8 cellular contexts compared by ENCODE assay signal in the genomic region with DNA sequence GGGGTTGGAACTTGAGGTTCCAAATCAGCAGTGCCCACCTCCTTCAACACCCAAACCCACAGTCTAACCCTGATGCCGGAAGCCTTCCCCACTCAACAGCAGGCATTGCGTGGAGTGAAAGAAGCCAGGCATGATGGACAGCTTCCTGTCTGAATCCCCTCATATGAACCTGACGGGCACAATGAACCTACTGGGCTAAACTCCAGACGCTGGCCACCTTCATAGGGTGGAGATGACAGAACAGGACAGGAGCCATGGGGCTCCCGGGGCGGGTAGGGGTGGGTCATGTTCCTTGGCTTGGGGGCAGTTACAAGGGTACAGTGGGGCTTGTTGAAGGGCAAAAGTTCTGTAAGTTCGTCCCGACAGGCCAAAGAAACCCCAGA. TPM values are rescaled to one million over a fixed set of nuclear protein-coding genes. Genes with fewer than 3 reads are reported as not detected.
A peak's percentile ranks its signal among the peaks of the same experiment; 100 is the strongest.
DNase-seq lines count a peak whose midpoint lies in the region; ATAC-seq and TF ChIP-seq lines count a peak whose summit lies in the region.

No MANE protein-coding gene starts in this region.

- peak overlapping the region; percentile 82 for H4K5ac ChIP-seq in IMR-90 (ENCODE audit: low read depth, low read length)

- H2AK9ac ChIP-seq in IMR-90 (replicated peaks; ENCODE audit: low read depth, low read length, poor library complexity) = peak overlapping the region; percentile 47

- in situ Hi-C loops in IMR-90 (cut with MboI; ENCODE audit: low sequenced_read_pairs) (no loop called here), ACHN (cut with HindIII; ENCODE audit: low pct_ligation_motif_present, low pct_unique_long_range_greater_than_20kb, low sequenced_read_pairs) (no loop called here)

- peak overlapping the region; percentile 78; the same call in 1 of the 2 replicates for H2BK20ac ChIP-seq in IMR-90 (ENCODE audit: low read depth, low read length)

- H3K79me2 ChIP-seq in osteoblast (ENCODE audit: insufficient read depth, low read length) = peaks cover 42% of the 10 kb centered on the region

- no peak for ATAC-seq in IMR-90 (ENCODE audit: low read depth)
- ATAC-seq in HG02763 (IDR thresholded peaks at IDR 0.05; ENCODE audit: unreplicated experiment) = no peak
- ATAC-seq in HG03565 (IDR thresholded peaks at IDR 0.05; ENCODE audit: unreplicated experiment) = no peak

- TF ChIP-seq CTCF in IMR-90 (conservative IDR thresholded peaks at IDR 0.05; ENCODE audit: low read depth, low read length) = no peak
- TF ChIP-seq CTCF in osteoblast (IDR thresholded peaks at IDR 0.05; ENCODE audit: extremely low read depth, low read depth, low read length) = no peak

- peak overlapping the region; percentile 57; the same call in 1 of the 2 replicates for H2AK5ac ChIP-seq in IMR-90 (ENCODE audit: low read depth, low read length)

- TF ChIP-seq RAD21 in IMR-90 (IDR thresholded peaks at IDR 0.05; ENCODE audit: low read length) = no peak

- TF ChIP-seq POLR2A in IMR-90 (IDR thresholded peaks at IDR 0.05; ENCODE audit: low read depth, low read length) = no peak

- peaks cover 5% of the 10 kb centered on the region for H3K9me1 ChIP-seq in IMR-90 (ENCODE audit: insufficient read depth, low read length)

- intact Hi-C loops in IMR-90 (cut with micrococcal nuclease) = loop anchor here (5.0 kb wide), 1 partner anchor 120 kb away; no protein-coding TSS in a partner anchor

- CTCF ChIA-PET in IMR-90 (lab: Yijun Ruan, JAX) = no interaction called here

- H4K20me1 ChIP-seq in IMR-90 (ENCODE audit: insufficient read depth, low read length) = peaks cover 9% of the 10 kb centered on the region; the same call in 1 of the 2 replicates
- H4K20me1 ChIP-seq in osteoblast (ENCODE audit: insufficient read depth, low read length) = peaks cover 10% of the 10 kb centered on the region

- peak overlapping the region; percentile 73; the same call in 1 of the 2 replicates for H3K14ac ChIP-seq in IMR-90 (replicated peaks; ENCODE audit: low read depth, low read length)

- H2AFZ ChIP-seq in IMR-90 (replicated peaks; ENCODE audit: low read length, poor library complexity) (peak overlapping the region; percentile 99), osteoblast (ENCODE audit: low read length) (peak overlapping the region; percentile 85)

- dilution Hi-C loops in IMR-90 (cut with HindIII; ENCODE audit: low sequenced_read_pairs, unreplicated experiment) = no loop called here

- 0 out of 2 replicates have a peak overlapping the region, but pooled peaks have one; percentile 65 for H3K23ac ChIP-seq in IMR-90 (ENCODE audit: low read depth, low read length)

- H4K8ac ChIP-seq in IMR-90 (ENCODE audit: low read depth in 2 of 2, low read length in 2 of 2) = peak overlapping the region; percentile 77 to 100

- H3K4me3 ChIP-seq in IMR-90 (ENCODE audit: insufficient read depth, low read depth, low read length) = no peak overlapping the region
- peak overlapping the region; percentile 92 for H3K4me3 ChIP-seq in effector memory CD4-positive, alpha-beta T cell (ENCODE audit: insufficient read depth, low read depth, low read length, poor library complexity, severe bottlenecking)
- peak overlapping the region; percentile 94 for H3K4me3 ChIP-seq in osteoblast (ENCODE audit: insufficient read depth, low read length)

- H3K56ac ChIP-seq in IMR-90 (ENCODE audit: extremely low read depth, insufficient read depth, low read length) = peak overlapping the region; percentile 47

- no peaks in the 10 kb centered on the region; the same call in 1 of the 2 replicates for H3K36me3 ChIP-seq in ES-I3 (ENCODE audit: insufficient read depth, low read length)
- H3K36me3 ChIP-seq in IMR-90 (ENCODE audit: control insufficient read depth, insufficient read depth, low read length) = no peaks in the 10 kb centered on the region; the same call in 1 of the 2 replicates
- peaks cover 6% of the 10 kb centered on the region for H3K36me3 ChIP-seq in effector memory CD4-positive, alpha-beta T cell (ENCODE audit: control insufficient read depth, insufficient read depth, low read length)
- peaks cover 15% of the 10 kb centered on the region for H3K36me3 ChIP-seq in osteoblast (ENCODE audit: insufficient read depth, low read length)

- no peaks in the 10 kb centered on the region for H3K27me3 ChIP-seq in IMR-90 (ENCODE audit: control insufficient read depth, insufficient read depth, low read length)
- H3K27me3 ChIP-seq in effector memory CD4-positive, alpha-beta T cell (replicated peaks; ENCODE audit: control insufficient read depth, insufficient read depth, low read length, poor library complexity, severe bottlenecking) = no peaks in the 10 kb centered on the region
- peaks cover under 1% of the 10 kb centered on the region for H3K27me3 ChIP-seq in osteoblast (ENCODE audit: insufficient read depth, low read length)

- peak overlapping the region; percentile 43; the same call in 1 of the 2 replicates for H2BK120ac ChIP-seq in IMR-90 (ENCODE audit: low read depth, low read length)

- H3K4me2 ChIP-seq in IMR-90 (ENCODE audit: low read depth, low read length) (peak overlapping the region; percentile 60), osteoblast (ENCODE audit: insufficient read depth, low read length) (peak overlapping the region; percentile 63)

- no peaks in the 10 kb centered on the region for H3K9me3 ChIP-seq in ES-I3 (ENCODE audit: control insufficient read depth, insufficient read depth, low read length)
- no peaks in the 10 kb centered on the region for H3K9me3 ChIP-seq in IMR-90 (ENCODE audit: control insufficient read depth, insufficient read depth, low read length)
- no peaks in the 10 kb centered on the region for H3K9me3 ChIP-seq in effector memory CD4-positive, alpha-beta T cell (ENCODE audit: control insufficient read depth, low read length)
- no peaks in the 10 kb centered on the region for H3K9me3 ChIP-seq in osteoblast (ENCODE audit: low read depth, low read length)

- no peak overlapping the region for H2BK5ac ChIP-seq in IMR-90 (ENCODE audit: low read depth, low read length, poor library complexity, severe bottlenecking)

- no TSS peak for BruUV-seq in IMR-90 (replicated peaks; lab: Mats Ljungman, UMichigan)

- no CpG with 5 or more reads among the region's 8 CpGs for WGBS in IMR-90 (ENCODE audit: extremely low coverage in 2 of 2, insufficient read length in 1 of 2), 2 experiments

- peak overlapping the region; percentile 84 for H3K4ac ChIP-seq in IMR-90 (ENCODE audit: low read depth, low read length)

- no peak overlapping the region; the same call in 1 of the 2 replicates for H3K18ac ChIP-seq in IMR-90 (ENCODE audit: low read depth, low read length)

- H4K91ac ChIP-seq in IMR-90 (ENCODE audit: insufficient read depth, low read depth, low read length) = peak overlapping the region; percentile 66; the same call in 1 of the 2 replicates

- peaks cover 15 to 24% of the 10 kb centered on the region in 2 experiments for H3K79me1 ChIP-seq in IMR-90 (ENCODE audit: low read depth in 1 of 2, low read length in 2 of 2)

- POLR2A ChIA-PET in IMR-90 (lab: Charles Lee; ENCODE audit: unreplicated experiment) = no interaction called here

- DNase-seq in IMR-90 (no peak), osteoblast (ENCODE audit: insufficient read length, low spot score, missing footprints) (no peak), NCI-H446 treated with DMSO at 0.1 percent for 48 hours (lab: John Stamatoyannopoulos, UW) (no peak), ACHN (no peak)
- no peak for DNase-seq in effector memory CD4-positive, alpha-beta T cell

- no peak overlapping the region; the same call in 2 of the 3 replicates for H2BK15ac ChIP-seq in IMR-90 (ENCODE audit: low read depth, low read length)

- H3K4me1 ChIP-seq in ES-I3 (ENCODE audit: insufficient read depth, low read length) (peaks cover 21% of the 10 kb centered on the region), IMR-90 (ENCODE audit: control insufficient read depth, insufficient read depth, low read length) (peaks cover 9% of the 10 kb centered on the region), osteoblast (ENCODE audit: insufficient read depth, low read length) (peaks cover 21% of the 10 kb centered on the region)
- H3K4me1 ChIP-seq in effector memory CD4-positive, alpha-beta T cell (ENCODE audit: control insufficient read depth, insufficient read depth, low read length, poor library complexity, severe bottlenecking) = peaks cover 7% of the 10 kb centered on the region

- H3K9ac ChIP-seq in ES-I3 (ENCODE audit: low read depth, low read length) (peak overlapping the region; percentile 13; the same call in 1 of the 2 replicates), IMR-90 (ENCODE audit: low read depth, low read length) (no peak overlapping the region)

- no peak overlapping the region for H3K27ac ChIP-seq in IMR-90 (ENCODE audit: insufficient read depth, low read length)
- no peak overlapping the region for H3K27ac ChIP-seq in effector memory CD4-positive, alpha-beta T cell (ENCODE audit: insufficient read depth, low read length, poor library complexity, severe bottlenecking)
- no peak overlapping the region for H3K27ac ChIP-seq in osteoblast (ENCODE audit: low read depth, low read length)

TF ChIP-seq in IMR-90, 13 proteins besides CTCF, POLR2A, EP300 and RAD21:
- TF ChIP-seq CEBPB (IDR thresholded peaks at IDR 0.05; ENCODE audit: low read depth, low read length) (no peak), RCOR1 (IDR thresholded peaks at IDR 0.05; ENCODE audit: insufficient replicate concordance, low read length) (no peak), MAFK (IDR thresholded peaks at IDR 0.05; ENCODE audit: low read depth, low read length) (no peak), MAZ (IDR thresholded peaks at IDR 0.05; ENCODE audit: borderline replicate concordance, low read depth, low read length) (no peak), FOS (IDR thresholded peaks at IDR 0.05; ENCODE audit: low read depth, low read length) (no peak)
- TF ChIP-seq, protein P1, sequence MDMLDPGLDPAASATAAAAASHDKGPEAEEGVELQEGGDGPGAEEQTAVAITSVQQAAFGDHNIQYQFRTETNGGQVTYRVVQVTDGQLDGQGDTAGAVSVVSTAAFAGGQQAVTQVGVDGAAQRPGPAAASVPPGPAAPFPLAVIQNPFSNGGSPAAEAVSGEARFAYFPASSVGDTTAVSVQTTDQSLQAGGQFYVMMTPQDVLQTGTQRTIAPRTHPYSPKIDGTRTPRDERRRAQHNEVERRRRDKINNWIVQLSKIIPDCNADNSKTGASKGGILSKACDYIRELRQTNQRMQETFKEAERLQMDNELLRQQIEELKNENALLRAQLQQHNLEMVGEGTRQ (IDR thresholded peaks at IDR 0.05; ENCODE audit: low read depth, low read length) = no peak

RNA-seq across cellular contexts. Expression of a gene that starts 0.5 kb away (rescaled TPM):
- total RNA-seq in IMR-90 (2012; rRNA removed) (8.8 and 20.6 TPM in 2 replicates), osteoblast (18.8 and 25.0 TPM in 2 replicates)
- 65.2 and 125 TPM in 2 replicates for polyA plus RNA-seq in IMR-90 (2012; rRNA removed)
- polyA plus RNA-seq in IMR-90 (2012; cell fraction: cytosol; rRNA removed) = 4.9 and 5.5 TPM in 2 replicates
- polyA plus RNA-seq in IMR-90 (2012; cell fraction: nucleus; rRNA removed; ENCODE audit: low replicate concordance) = 5.2 and 22.2 TPM in 2 replicates
